Comparison of ENCODE assay signal across 19 cellular contexts in genomic region chr13:70203661-70204229, GRCh38.
DNase-seq lines count a peak whose midpoint lies in the region; ATAC-seq and TF ChIP-seq lines count a peak whose summit lies in the region.
"Had no signal": no experiment of that assay in that cellular context is flagged by ENCODE, and none has a peak within 500 bp of the region (broad histone marks: within the 10 kb centered on the region; RNA-seq: fewer than 3 reads in every experiment).

No MANE protein-coding gene starts in this region.

- no peaks in the 10 kb centered on the region for H3K4me1 Mint-ChIP-seq in activated naive CD4-positive, alpha-beta T cell treated with anti-CD3 and anti-CD28 coated beads for 36 hours (ENCODE audit: low read depth)
- no peaks in the 10 kb centered on the region for H3K4me1 Mint-ChIP-seq in activated naive CD4-positive, alpha-beta T cell treated with anti-CD3 and anti-CD28 coated beads, Interleukin-2, amount 10 ng/mL, durations not matched to agents 7 days and 5 days
- H3K4me1 Mint-ChIP-seq in activated CD8-positive, alpha-beta memory T cell treated with anti-CD3 and anti-CD28 coated beads, Interleukin-2, amount 10 ng/mL, durations not matched to agents 7 days and 5 days = no peaks in the 10 kb centered on the region
- H3K4me1 Mint-ChIP-seq: stimulated activated memory B cell treated with anti-CD40 and anti-IgM and Interleukin-4, amounts not matched to agents 10 μg/mL and 1 μg/mL and 100 μg/mL, for 72 hours had no signal

- H3K36me3 ChIP-seq in MG63 (no peaks in the 10 kb centered on the region), WERI-Rb-1 (no peaks in the 10 kb centered on the region), upper lobe of right lung (no peaks in the 10 kb centered on the region)

- H3K27me3 ChIP-seq in MG63 (no peaks in the 10 kb centered on the region), WERI-Rb-1 (ENCODE audit: insufficient read depth, low read depth, severe bottlenecking) (no peaks in the 10 kb centered on the region), upper lobe of right lung (no peaks in the 10 kb centered on the region)

- no peak for TF ChIP-seq CTCF in WERI-Rb-1 (IDR thresholded peaks at IDR 0.05; ENCODE audit: low read depth, low read length)
- TF ChIP-seq CTCF in upper lobe of right lung (IDR thresholded peaks at IDR 0.05) = no peak

- intact Hi-C loops in activated naive CD4-positive, alpha-beta T cell treated with anti-CD3 and anti-CD28 coated beads for 36 hours (cut with micrococcal nuclease) = no loop called here
- intact Hi-C loops in upper lobe of right lung (cut with DNase I) = no loop called here

- no peaks in the 10 kb centered on the region for H3K36me3 Mint-ChIP-seq in activated naive CD4-positive, alpha-beta T cell treated with anti-CD3 and anti-CD28 coated beads for 36 hours (ENCODE audit: low read depth)
- no peaks in the 10 kb centered on the region for H3K36me3 Mint-ChIP-seq in activated naive CD4-positive, alpha-beta T cell treated with anti-CD3 and anti-CD28 coated beads, Interleukin-2, amount 10 ng/mL, durations not matched to agents 7 days and 5 days
- H3K36me3 Mint-ChIP-seq in activated CD8-positive, alpha-beta memory T cell treated with anti-CD3 and anti-CD28 coated beads, Interleukin-2, amount 10 ng/mL, durations not matched to agents 7 days and 5 days = no peaks in the 10 kb centered on the region
- H3K36me3 Mint-ChIP-seq: stimulated activated memory B cell treated with anti-CD40 and anti-IgM and Interleukin-4, amounts not matched to agents 10 μg/mL and 1 μg/mL and 100 μg/mL, for 72 hours had no signal

- no peak for ATAC-seq in upper lobe of right lung
- ATAC-seq in activated CD8-positive, alpha-beta memory T cell treated with anti-CD3 and anti-CD28 coated beads, Interleukin-2, amount 10 ng/mL, durations not matched to agents 7 days and 5 days = no peak
- ATAC-seq: esophagus mucosa; left cardiac atrium; stimulated activated memory B cell treated with anti-CD40 and anti-IgM and Interleukin-4, amounts not matched to agents 10 μg/mL and 1 μg/mL and 100 μg/mL, for 72 hours had no signal

- H3K4me3 ChIP-seq in MG63 (no peak overlapping the region), WERI-Rb-1 (ENCODE audit: low read depth, low read length) (no peak overlapping the region), upper lobe of right lung (no peak overlapping the region)

- DNase-seq in activated naive CD4-positive, alpha-beta T cell treated with anti-CD3 and anti-CD28 coated beads for 36 hours = peak; percentile 5
- DNase-seq in activated naive CD4-positive, alpha-beta T cell treated with anti-CD3 and anti-CD28 coated beads, Interleukin-2, amount 10 ng/mL, durations not matched to agents 7 days and 5 days = no peak
- DNase-seq in MG63 (peak; percentile 1), WERI-Rb-1 (peak; percentile 5), upper lobe of right lung (peak; percentile 25), OCI-M1 (lab: John Stamatoyannopoulos, UW) (no peak), NCI-H1105 treated with DMSO at 0.1 percent for 48 hours (lab: John Stamatoyannopoulos, UW) (no peak)
- no peak for DNase-seq in activated CD8-positive, alpha-beta memory T cell treated with anti-CD3 and anti-CD28 coated beads, Interleukin-2, amount 10 ng/mL, durations not matched to agents 7 days and 5 days
- DNase-seq: AML-193; aorta; cortex of kidney; H7; head of caudate nucleus; left cardiac atrium; NCI-H1694; NK-92 treated with Interleukin-12 subunit alpha and Interleukin-12 subunit beta, amount 100 ng/mL, for 24 hours; T1000 had no signal

- H3K4me1 ChIP-seq in upper lobe of right lung = no peaks in the 10 kb centered on the region

- H3K9me3 Mint-ChIP-seq in activated naive CD4-positive, alpha-beta T cell treated with anti-CD3 and anti-CD28 coated beads for 36 hours = peaks cover 9% of the 10 kb centered on the region
- peaks cover 4% of the 10 kb centered on the region for H3K9me3 Mint-ChIP-seq in activated naive CD4-positive, alpha-beta T cell treated with anti-CD3 and anti-CD28 coated beads, Interleukin-2, amount 10 ng/mL, durations not matched to agents 7 days and 5 days
- H3K9me3 Mint-ChIP-seq in activated CD8-positive, alpha-beta memory T cell treated with anti-CD3 and anti-CD28 coated beads, Interleukin-2, amount 10 ng/mL, durations not matched to agents 7 days and 5 days (ENCODE audit: low read depth) = peaks cover 8% of the 10 kb centered on the region

- no peaks in the 10 kb centered on the region for H3K9me3 ChIP-seq in MG63
- H3K9me3 ChIP-seq in WERI-Rb-1 (ENCODE audit: severe bottlenecking) = no peaks in the 10 kb centered on the region
- no peaks in the 10 kb centered on the region for H3K9me3 ChIP-seq in upper lobe of right lung

- CTCF ChIA-PET in activated naive CD4-positive, alpha-beta T cell treated with anti-CD3 and anti-CD28 coated beads for 36 hours (lab: Charles Lee) = no interaction called here
- CTCF ChIA-PET in activated naive CD4-positive, alpha-beta T cell treated with anti-CD3 and anti-CD28 coated beads, Interleukin-2, amount 10 ng/mL, durations not matched to agents 7 days and 5 days (lab: Charles Lee) = no interaction called here
- CTCF ChIA-PET in activated CD8-positive, alpha-beta memory T cell treated with anti-CD3 and anti-CD28 coated beads, Interleukin-2, amount 10 ng/mL, durations not matched to agents 7 days and 5 days (lab: Charles Lee) = no interaction called here

- no peaks in the 10 kb centered on the region for H3K27me3 Mint-ChIP-seq in activated naive CD4-positive, alpha-beta T cell treated with anti-CD3 and anti-CD28 coated beads for 36 hours (ENCODE audit: low read depth)
- no peaks in the 10 kb centered on the region for H3K27me3 Mint-ChIP-seq in activated naive CD4-positive, alpha-beta T cell treated with anti-CD3 and anti-CD28 coated beads, Interleukin-2, amount 10 ng/mL, durations not matched to agents 7 days and 5 days
- H3K27me3 Mint-ChIP-seq in activated CD8-positive, alpha-beta memory T cell treated with anti-CD3 and anti-CD28 coated beads, Interleukin-2, amount 10 ng/mL, durations not matched to agents 7 days and 5 days = no peaks in the 10 kb centered on the region
- H3K27me3 Mint-ChIP-seq: stimulated activated memory B cell treated with anti-CD40 and anti-IgM and Interleukin-4, amounts not matched to agents 10 μg/mL and 1 μg/mL and 100 μg/mL, for 72 hours had no signal

- no peak overlapping the region for H3K27ac Mint-ChIP-seq in activated naive CD4-positive, alpha-beta T cell treated with anti-CD3 and anti-CD28 coated beads for 36 hours
- H3K27ac Mint-ChIP-seq in activated naive CD4-positive, alpha-beta T cell treated with anti-CD3 and anti-CD28 coated beads, Interleukin-2, amount 10 ng/mL, durations not matched to agents 7 days and 5 days = no peak overlapping the region
- H3K27ac Mint-ChIP-seq in activated CD8-positive, alpha-beta memory T cell treated with anti-CD3 and anti-CD28 coated beads, Interleukin-2, amount 10 ng/mL, durations not matched to agents 7 days and 5 days = no peak overlapping the region
- H3K27ac Mint-ChIP-seq: stimulated activated memory B cell treated with anti-CD40 and anti-IgM and Interleukin-4, amounts not matched to agents 10 μg/mL and 1 μg/mL and 100 μg/mL, for 72 hours had no signal

- no peak overlapping the region for H3K4me3 Mint-ChIP-seq in activated naive CD4-positive, alpha-beta T cell treated with anti-CD3 and anti-CD28 coated beads for 36 hours
- H3K4me3 Mint-ChIP-seq in activated naive CD4-positive, alpha-beta T cell treated with anti-CD3 and anti-CD28 coated beads, Interleukin-2, amount 10 ng/mL, durations not matched to agents 7 days and 5 days = no peak overlapping the region
- H3K4me3 Mint-ChIP-seq in activated CD8-positive, alpha-beta memory T cell treated with anti-CD3 and anti-CD28 coated beads, Interleukin-2, amount 10 ng/mL, durations not matched to agents 7 days and 5 days = no peak overlapping the region
- H3K4me3 Mint-ChIP-seq: stimulated activated memory B cell treated with anti-CD40 and anti-IgM and Interleukin-4, amounts not matched to agents 10 μg/mL and 1 μg/mL and 100 μg/mL, for 72 hours had no signal

- H3K27ac ChIP-seq in WERI-Rb-1 = no peak overlapping the region
- H3K27ac ChIP-seq in upper lobe of right lung = no peak overlapping the region

Comparison
In these comparisons a context has a peak if more than half of its experiments do, and no peak if none do; other contexts are left out.
1. DNase-seq: peak in activated naive CD4-positive, alpha-beta T cell treated with anti-CD3 and anti-CD28 coated beads for 36 hours (single experiment), MG63 (single experiment), WERI-Rb-1 (single experiment) and upper lobe of right lung (single experiment); none in activated naive CD4-positive, alpha-beta T cell treated with anti-CD3 and anti-CD28 coated beads, Interleukin-2, amount 10 ng/mL, durations not matched to agents 7 days and 5 days (single experiment), activated CD8-positive, alpha-beta memory T cell treated with anti-CD3 and anti-CD28 coated beads, Interleukin-2, amount 10 ng/mL, durations not matched to agents 7 days and 5 days (single experiment), OCI-M1 (single experiment) and NCI-H1105 treated with DMSO at 0.1 percent for 48 hours (single experiment).